Comparison of ENCODE assay signal across 12 cellular contexts in genomic region chr2:120852200-120852815, GRCh38.
"Had no signal": no experiment of that assay in that cellular context is flagged by ENCODE, and none has a peak within 500 bp of the region (broad histone marks: within the 10 kb centered on the region; RNA-seq: fewer than 3 reads in every experiment).

No MANE protein-coding gene starts in this region.

- ATAC-seq: activated CD4-positive, alpha-beta T cell treated with anti-CD3 and anti-CD28 coated beads for 36 hours; activated CD8-positive, alpha-beta T cell treated with anti-CD3 and anti-CD28 coated beads for 36 hours; activated T-cell treated with anti-CD3 and anti-CD28 coated beads, Interleukin-2, amount 50 U/mL, for 72 hours had no signal

- H3K36me3 ChIP-seq: stomach, thoracic aorta, uterus had no signal

- H3K9me3 ChIP-seq: thoracic aorta had no signal

- H3K27ac Mint-ChIP-seq: activated CD4-positive, alpha-beta T cell treated with anti-CD3 and anti-CD28 coated beads for 36 hours; activated CD8-positive, alpha-beta T cell treated with anti-CD3 and anti-CD28 coated beads for 36 hours; activated T-cell treated with anti-CD3 and anti-CD28 coated beads, Interleukin-2, amount 50 U/mL, for 72 hours had no signal

- H3K4me1 ChIP-seq: uterus had no signal

- H3K4me1 Mint-ChIP-seq: activated CD4-positive, alpha-beta T cell treated with anti-CD3 and anti-CD28 coated beads for 36 hours had no signal

- H3K27me3 Mint-ChIP-seq: activated CD4-positive, alpha-beta T cell treated with anti-CD3 and anti-CD28 coated beads for 36 hours; activated CD8-positive, alpha-beta T cell treated with anti-CD3 and anti-CD28 coated beads for 36 hours had no signal

- H3K27me3 ChIP-seq: hepatocyte, stomach, uterus had no signal

- H2AFZ ChIP-seq: hepatocyte had no signal

- DNase-seq: activated CD4-positive, alpha-beta T cell treated with anti-CD3 and anti-CD28 coated beads for 36 hours; activated CD8-positive, alpha-beta memory T cell treated with anti-CD3 and anti-CD28 coated beads, Interleukin-2, amount 50 U/mL, for 4 hours; activated CD8-positive, alpha-beta T cell treated with anti-CD3 and anti-CD28 coated beads for 36 hours; activated naive CD4-positive, alpha-beta T cell treated with Interleukin-2 at 50 U/mL for 16 hours; activated T-cell treated with anti-CD3 and anti-CD28 coated beads, Interleukin-2, amount 50 U/mL, for 72 hours; nucleus accumbens; stimulated activated CD4-positive, alpha-beta T cell treated with anti-CD3 and anti-CD28 coated beads, Interleukin-4, amount 100 ng/mL, for 4 hours; stomach; T1000; uterus had no signal

- H3K4me3 Mint-ChIP-seq: activated CD4-positive, alpha-beta T cell treated with anti-CD3 and anti-CD28 coated beads for 36 hours; activated CD8-positive, alpha-beta T cell treated with anti-CD3 and anti-CD28 coated beads for 36 hours; activated T-cell treated with anti-CD3 and anti-CD28 coated beads, Interleukin-2, amount 50 U/mL, for 72 hours had no signal

- H3K79me2 ChIP-seq: hepatocyte had no signal

- H3K4me3 ChIP-seq: hepatocyte, stomach, thoracic aorta, uterus had no signal

- H3K4me2 ChIP-seq: hepatocyte had no signal

- H3K27ac ChIP-seq: hepatocyte, stomach, thoracic aorta, uterus had no signal
